In the genomic region with DNA sequence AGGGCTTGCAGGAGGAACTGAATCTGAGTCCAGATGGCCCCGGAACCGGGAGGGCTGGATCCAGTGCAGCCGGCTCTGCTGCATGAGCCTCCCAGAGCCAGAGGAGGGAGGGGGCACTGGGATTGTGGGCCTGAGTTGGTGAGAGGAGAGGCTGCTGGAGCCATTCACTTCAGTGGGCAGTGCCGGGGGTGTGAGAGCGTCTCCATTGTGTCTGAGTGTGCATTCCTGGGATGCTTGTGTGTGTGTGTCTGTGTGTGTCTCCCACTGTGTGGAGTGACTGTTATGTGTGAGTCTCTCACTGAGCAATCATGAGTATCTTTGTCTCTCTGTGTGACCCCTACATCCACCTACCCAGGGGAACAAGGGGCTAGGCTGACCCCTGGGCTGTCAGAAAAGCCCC, we compare ENCODE assay signal across 1 cellular context.
A peak's percentile ranks its signal among the peaks of the same experiment; 100 is the strongest.
TF ChIP-seq lines count a peak whose summit lies in the region.

No MANE protein-coding gene starts in this region.

TF ChIP-seq in Ishikawa, 13 proteins besides CTCF, POLR2A, EP300 and RAD21:
- TF ChIP-seq TEAD4 (IDR thresholded peaks at IDR 0.05) = peak; percentile 74
